ENCODE assay signal across 9 cellular contexts in genomic region chr15:54579855-54580254, GRCh38.
"Had no signal": no experiment of that assay in that cellular context is flagged by ENCODE, and none has a peak within 500 bp of the region (broad histone marks: within the 10 kb centered on the region; RNA-seq: fewer than 3 reads in every experiment).

No MANE protein-coding gene starts in this region.

- ATAC-seq: HCT116 had no signal

- H3K27ac Mint-ChIP-seq: HFFc6, IgD-negative memory B cell had no signal

- H3K27ac ChIP-seq: GM23248, HL-60 had no signal

- DNase-seq: GM23248, GOT3, H7, HFFc6, KG1 had no signal

- H3K36me3 ChIP-seq: HAP-1 had no signal

- H3K9me3 ChIP-seq: HAP-1 had no signal

- H3K36me3 Mint-ChIP-seq: IgD-negative memory B cell had no signal

- H2AFZ ChIP-seq: GM23248 had no signal

- H3K4me1 Mint-ChIP-seq: IgD-negative memory B cell had no signal

- H3K4me3 ChIP-seq: GM23248, HAP-1 had no signal

- H3K4me3 Mint-ChIP-seq: HFFc6, IgD-negative memory B cell had no signal

- H3K9ac ChIP-seq: GM23248 had no signal
